8 cellular contexts compared by ENCODE assay signal in the genomic region with DNA sequence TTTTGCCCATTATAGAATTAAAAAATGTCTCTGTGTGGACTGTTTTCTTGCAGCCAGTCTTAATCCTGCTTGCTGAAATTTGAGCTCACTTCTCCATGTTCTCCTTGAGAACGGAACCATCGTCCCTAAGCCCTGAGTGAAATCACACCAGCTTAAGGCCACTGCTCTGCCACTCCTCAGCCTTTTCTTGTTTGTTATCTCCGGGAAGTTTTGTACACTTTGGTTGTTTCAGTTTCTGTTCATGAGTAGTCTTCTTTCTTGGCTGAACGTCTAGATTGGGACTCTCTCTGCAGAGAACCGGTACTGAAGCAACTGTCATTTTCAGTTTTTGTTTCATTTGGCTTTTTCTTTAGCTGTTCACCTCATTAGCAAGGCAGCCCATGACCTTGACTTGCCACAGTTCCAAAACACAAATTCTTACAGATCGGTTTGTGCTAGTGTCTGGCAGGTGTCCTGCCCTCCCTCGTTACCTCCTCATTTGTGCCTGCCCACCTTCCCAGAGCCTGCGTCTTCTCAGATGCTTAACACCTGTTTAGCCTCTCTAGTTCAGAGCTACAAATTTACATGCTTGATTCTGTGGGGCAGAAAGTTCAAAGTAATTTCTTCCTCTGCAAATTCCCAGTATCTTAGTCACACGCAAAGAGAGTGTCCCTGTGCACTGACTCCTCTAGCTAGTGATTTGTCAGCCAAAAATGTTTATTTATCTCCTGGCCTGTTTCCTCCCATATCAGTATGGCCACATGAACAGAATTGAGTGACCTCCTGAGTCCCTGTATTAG. TPM values are rescaled to one million over a fixed set of nuclear protein-coding genes. Genes with fewer than 3 reads are reported as not detected.
DNase-seq lines count a peak whose midpoint lies in the region; ATAC-seq and TF ChIP-seq lines count a peak whose summit lies in the region.

No MANE protein-coding gene starts in this region.

- CTCF ChIA-PET in CD4-positive, alpha-beta T cell (lab: Charles Lee) = no interaction called here

- peak overlapping the region in 1 of 2 donors; percentile 0 for H3K4me3 ChIP-seq in tibial artery

- POLR2A ChIA-PET in CD4-positive, alpha-beta T cell (lab: Charles Lee) = interaction anchor here (0.9 to 3.8 kb wide), 8 partner anchors 11 to 475 kb away, joined by 3 to 53 read pairs (median 4); a partner anchor contains a TSS

- ATAC-seq in CD4-positive, alpha-beta T cell (ENCODE audit: poor library complexity) = peak; percentile 84
- ATAC-seq in GM19397 (IDR thresholded peaks at IDR 0.05; ENCODE audit: unreplicated experiment) (peak; percentile 85), HG03442 (IDR thresholded peaks at IDR 0.05; ENCODE audit: unreplicated experiment) (peak; percentile 93)
- peak; percentile 91 for ATAC-seq in activated T-helper 17 cell treated with anti-CD3 and anti-CD28 coated beads, Interleukin-2, amount 50 U/mL, for 72 hours (replicated peaks)

- peak overlapping the region; percentile 67 for H3K4me3 Mint-ChIP-seq in CD4-positive, alpha-beta T cell
- peak overlapping the region; percentile 76 for H3K4me3 Mint-ChIP-seq in activated T-helper 17 cell treated with anti-CD3 and anti-CD28 coated beads, Interleukin-2, amount 50 U/mL, for 72 hours

- peak overlapping the region; percentile 49 for H3K27ac ChIP-seq in CD4-positive, alpha-beta T cell (ENCODE audit: low read depth, low read length)
- H3K27ac ChIP-seq in tibial artery = peak overlapping the region in 1 of 2 donors; percentile 3

- H3K36me3 ChIP-seq in tibial artery = peaks cover 36 to 92% (median 45%) of the 10 kb centered on the region in 3 donors

- DNase-seq in CD4-positive, alpha-beta T cell = peak in 2 of 10 experiments; percentile 4 to 11
- DNase-seq in kidney tubule cell (ENCODE audit: low spot score) (peak; percentile 85), tibial artery (peak; percentile 2 to 32), NCI-H510A treated with DMSO at 0.1 percent for 48 hours (lab: John Stamatoyannopoulos, UW) (no peak), NCI-H446 (lab: John Stamatoyannopoulos, UW) (no peak)

- no peaks in the 10 kb centered on the region for H3K9me3 Mint-ChIP-seq in CD4-positive, alpha-beta T cell
- no peaks in the 10 kb centered on the region for H3K9me3 Mint-ChIP-seq in activated T-helper 17 cell treated with anti-CD3 and anti-CD28 coated beads, Interleukin-2, amount 50 U/mL, for 72 hours

- TF ChIP-seq CTCF in CD4-positive, alpha-beta T cell (IDR thresholded peaks at IDR 0.05) = no peak
- no peak for TF ChIP-seq CTCF in tibial artery (IDR thresholded peaks at IDR 0.05)

- no peaks in the 10 kb centered on the region for H3K27me3 ChIP-seq in CD4-positive, alpha-beta T cell (ENCODE audit: control insufficient read depth, insufficient read depth, low read length)
- no peaks in the 10 kb centered on the region for H3K27me3 ChIP-seq in tibial artery

- peaks cover 43% of the 10 kb centered on the region for H3K4me1 Mint-ChIP-seq in CD4-positive, alpha-beta T cell (ENCODE audit: low read depth)
- H3K4me1 Mint-ChIP-seq in activated T-helper 17 cell treated with anti-CD3 and anti-CD28 coated beads, Interleukin-2, amount 50 U/mL, for 72 hours = peaks cover 26% of the 10 kb centered on the region

- H3K27ac Mint-ChIP-seq in CD4-positive, alpha-beta T cell = peak overlapping the region; percentile 82
- H3K27ac Mint-ChIP-seq in activated T-helper 17 cell treated with anti-CD3 and anti-CD28 coated beads, Interleukin-2, amount 50 U/mL, for 72 hours = peak overlapping the region; percentile 83

- intact Hi-C loops in CD4-positive, alpha-beta T cell (cut with DNase I, micrococcal nuclease) = loop anchor here in 1 of 2 experiments (2.0 kb wide), 1 partner anchor 56 kb away; no protein-coding TSS in a partner anchor
- intact Hi-C loops in tibial artery (cut with DNase I; ENCODE audit: low total_unique reads) = no loop called here

- no peaks in the 10 kb centered on the region for H3K36me3 Mint-ChIP-seq in CD4-positive, alpha-beta T cell (ENCODE audit: low read depth)
- no peaks in the 10 kb centered on the region for H3K36me3 Mint-ChIP-seq in activated T-helper 17 cell treated with anti-CD3 and anti-CD28 coated beads, Interleukin-2, amount 50 U/mL, for 72 hours (ENCODE audit: low read depth)

- H3K27me3 Mint-ChIP-seq in CD4-positive, alpha-beta T cell = no peaks in the 10 kb centered on the region
- H3K27me3 Mint-ChIP-seq in activated T-helper 17 cell treated with anti-CD3 and anti-CD28 coated beads, Interleukin-2, amount 50 U/mL, for 72 hours = no peaks in the 10 kb centered on the region

- H3K9me3 ChIP-seq in CD4-positive, alpha-beta T cell (ENCODE audit: control insufficient read depth, low read length) = no peaks in the 10 kb centered on the region
- H3K9me3 ChIP-seq in tibial artery = no peaks in the 10 kb centered on the region

- H3K4me1 ChIP-seq in tibial artery = no peaks in the 10 kb centered on the region

RNA-seq across cellular contexts. Expression of a gene that starts 12.4 kb away (rescaled TPM):
- 1 to 10 TPM in 1 of 2 experiments, under 1 TPM in 1; 0.81 to 1.2 TPM for total RNA-seq in CD4-positive, alpha-beta T cell
- 10 to 100 TPM in 1 of 2 donors, 1 to 10 TPM in 1; 8.2 to 11.0 TPM for total RNA-seq in activated T-helper 17 cell treated with anti-CD3 and anti-CD28 coated beads, Interleukin-2, amount 50 U/mL, for 72 hours

RNA-seq across cellular contexts. Expression of a gene that starts 57.3 kb away (rescaled TPM):
- 10 to 100 TPM; 55.0 to 56.0 TPM for total RNA-seq in CD4-positive, alpha-beta T cell
- 10 to 100 TPM; 28.8 to 43.1 TPM for total RNA-seq in activated T-helper 17 cell treated with anti-CD3 and anti-CD28 coated beads, Interleukin-2, amount 50 U/mL, for 72 hours

Comparison
In these comparisons a context has a peak if more than half of its experiments do, and no peak if none do; other contexts are left out.
1. DNase-seq: peak in kidney tubule cell (single experiment) and tibial artery (2 of 2); none in NCI-H510A treated with DMSO at 0.1 percent for 48 hours (single experiment) and NCI-H446 (0 of 2).
2. RNA of a gene that starts 12.4 kb away (total RNA-seq): 8.2 to 11.0 TPM in activated T-helper 17 cell treated with anti-CD3 and anti-CD28 coated beads, Interleukin-2, amount 50 U/mL, for 72 hours; 0.81 to 1.2 TPM in CD4-positive, alpha-beta T cell; every median in the first group is over 4 times any median in the second.
3. Peak in every context shown above with its lines, with median percentiles within 50 percentile points of each other: ATAC-seq.